9 cellular contexts compared by ENCODE assay signal in the genomic region with DNA sequence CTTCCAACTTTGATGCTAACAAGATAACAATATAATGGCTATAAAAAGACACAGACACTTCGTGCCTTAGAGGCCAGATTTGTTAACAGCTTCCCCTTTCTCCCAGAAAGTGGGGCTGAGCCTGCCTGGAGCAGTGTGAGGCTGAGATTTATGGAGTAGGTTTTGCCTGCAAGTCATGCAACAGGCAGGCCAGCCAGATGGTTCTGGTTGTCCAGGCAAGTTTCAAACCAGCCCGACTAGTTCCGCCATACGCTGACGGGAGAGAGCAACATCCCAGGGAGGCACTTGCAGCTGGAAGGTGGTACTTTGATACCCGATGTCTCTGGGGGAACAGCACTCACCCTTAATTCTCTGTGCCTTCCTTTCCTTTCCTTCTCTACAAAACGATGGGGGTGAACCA.
DNase-seq lines count a peak whose midpoint lies in the region; ATAC-seq and TF ChIP-seq lines count a peak whose summit lies in the region.
"Had no signal": no experiment of that assay in that cellular context is flagged by ENCODE, and none has a peak within 500 bp of the region (broad histone marks: within the 10 kb centered on the region; RNA-seq: fewer than 3 reads in every experiment).

No MANE protein-coding gene starts in this region.

- H3K27ac ChIP-seq in foreskin keratinocyte (peak overlapping the region; percentile 94), skeletal muscle tissue (ENCODE audit: low read depth, low read length) (peak overlapping the region; percentile 85)

- no peaks in the 10 kb centered on the region for H3K9me3 ChIP-seq in skeletal muscle tissue (ENCODE audit: control insufficient read depth in 3 of 3, low read length in 3 of 3)

- peaks cover 5 to 19% (median 10%) of the 10 kb centered on the region in 3 donors for H3K36me3 ChIP-seq in skeletal muscle tissue (ENCODE audit: control insufficient read depth in 3 of 3, insufficient read depth in 3 of 3, low read length in 3 of 3)

- peak overlapping the region in 1 of 3 donors; percentile 74 for H3K9ac ChIP-seq in skeletal muscle tissue (ENCODE audit: low read depth in 1 of 3, low read length in 3 of 3)

- H3K4me1 ChIP-seq in foreskin keratinocyte (peaks cover 12% of the 10 kb centered on the region), skeletal muscle tissue (ENCODE audit: control insufficient read depth in 3 of 3, insufficient read depth in 3 of 3, low read length in 3 of 3) (peaks cover 38 to 52% (median 42%) of the 10 kb centered on the region in 3 donors)

- DNase-seq in DMS53 (lab: John Stamatoyannopoulos, UW) (peak; percentile 84), NCI-H748 treated with DMSO at 0.1 percent for 48 hours (lab: John Stamatoyannopoulos, UW) (peak; percentile 25), foreskin keratinocyte (peak; percentile 71 to 81), NCI-H2107 (lab: John Stamatoyannopoulos, UW) (no peak), NCI-H526 treated with DMSO at 0.1 percent for 48 hours (lab: John Stamatoyannopoulos, UW) (no peak)
- DNase-seq in activated naive CD4-positive, alpha-beta T cell treated with Interleukin-2 at 50 U/mL for 16 hours: no peak
- DNase-seq: effector CD4-positive, alpha-beta T cell had no signal

- TF ChIP-seq CTCF in foreskin keratinocyte (conservative IDR thresholded peaks at IDR 0.05): no peak

- H3K27me3 ChIP-seq in foreskin keratinocyte: no peaks in the 10 kb centered on the region
- no peaks in the 10 kb centered on the region for H3K27me3 ChIP-seq in skeletal muscle tissue (ENCODE audit: control insufficient read depth in 3 of 3, insufficient read depth in 3 of 3, low read length in 3 of 3)

- ATAC-seq in foreskin keratinocyte: peak; percentile 89
- no peak for ATAC-seq in GM21447 (IDR thresholded peaks at IDR 0.05; ENCODE audit: unreplicated experiment)

- peak overlapping the region in 2 of 3 donors; percentile 13 to 44 for H3K4me3 ChIP-seq in skeletal muscle tissue (ENCODE audit: low read length in 3 of 3)

Comparison
In these comparisons a context has a peak if more than half of its experiments do, and no peak if none do; other contexts are left out.
1. DNase-seq: peak in DMS53 (single experiment), NCI-H748 treated with DMSO at 0.1 percent for 48 hours (single experiment) and foreskin keratinocyte (2 of 2); none in NCI-H2107 (single experiment), NCI-H526 treated with DMSO at 0.1 percent for 48 hours (single experiment) and activated naive CD4-positive, alpha-beta T cell treated with Interleukin-2 at 50 U/mL for 16 hours (single experiment).